In the genomic region with DNA sequence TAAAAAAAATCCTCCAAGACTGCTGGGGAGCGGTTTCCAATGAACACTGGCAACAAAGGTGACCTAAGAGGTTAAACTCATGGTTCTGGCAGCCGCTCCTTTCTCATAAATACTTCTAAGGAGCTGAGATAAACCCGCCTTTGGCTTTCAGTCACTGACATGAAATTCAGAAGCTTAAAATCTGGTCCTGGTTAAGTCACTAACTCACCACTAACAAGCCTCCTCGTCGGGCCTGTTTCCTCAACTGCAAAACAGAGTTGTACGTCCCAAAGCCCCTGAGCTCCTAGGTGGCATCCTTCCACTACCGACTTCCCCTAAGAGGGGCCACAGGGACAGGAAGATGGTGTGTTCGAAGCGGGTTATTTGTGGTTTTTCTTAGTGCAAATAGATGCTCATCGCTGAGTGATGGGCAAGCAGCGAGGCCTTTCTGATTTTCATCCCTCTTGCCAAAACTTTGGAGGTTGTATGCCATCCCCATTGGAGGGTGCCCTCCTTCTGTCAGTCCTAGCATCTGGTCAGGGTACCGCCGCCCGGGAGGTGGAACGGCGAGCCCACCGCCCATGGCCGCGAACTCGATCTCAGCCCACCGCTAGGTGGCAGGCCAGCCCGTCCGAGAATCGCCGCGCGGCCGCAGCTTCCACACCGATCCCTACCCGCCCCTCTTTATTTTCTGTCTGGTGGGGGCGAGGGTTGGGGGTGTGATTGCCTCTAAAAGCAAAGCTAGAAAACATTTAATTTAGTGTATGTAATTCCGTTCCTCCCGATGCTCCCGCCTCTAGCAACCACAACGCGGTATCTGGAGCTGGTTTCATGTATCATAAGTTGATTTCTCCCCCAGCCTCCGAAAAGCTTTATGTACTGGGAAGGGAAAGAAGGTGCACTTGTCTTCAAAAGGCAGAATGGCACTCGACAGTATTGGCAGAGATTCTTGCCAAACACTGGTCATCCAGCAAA, we compare ENCODE assay signal across 1 cellular context.
A peak's percentile ranks its signal among the peaks of the same experiment; 100 is the strongest.
TF ChIP-seq lines count a peak whose summit lies in the region.

No MANE protein-coding gene starts in this region.

TF ChIP-seq in K562, 482 proteins besides CTCF, POLR2A, EP300 and RAD21:
- 0 out of 2 replicates have a peak, but pooled peaks have one; percentile 34 for TF ChIP-seq RB1 (IDR thresholded peaks at IDR 0.05; ENCODE audit: low read depth)
- 0 out of 2 replicates have a peak, but pooled peaks have one; percentile 26 for TF ChIP-seq ZNF766 (CRISPR knock-in tag; conservative IDR thresholded peaks at IDR 0.05)
- peak; percentile 68 for TF ChIP-seq RBFOX2 (IDR thresholded peaks at IDR 0.05; ENCODE audit: low read depth, low read length)
- TF ChIP-seq, protein P1, sequence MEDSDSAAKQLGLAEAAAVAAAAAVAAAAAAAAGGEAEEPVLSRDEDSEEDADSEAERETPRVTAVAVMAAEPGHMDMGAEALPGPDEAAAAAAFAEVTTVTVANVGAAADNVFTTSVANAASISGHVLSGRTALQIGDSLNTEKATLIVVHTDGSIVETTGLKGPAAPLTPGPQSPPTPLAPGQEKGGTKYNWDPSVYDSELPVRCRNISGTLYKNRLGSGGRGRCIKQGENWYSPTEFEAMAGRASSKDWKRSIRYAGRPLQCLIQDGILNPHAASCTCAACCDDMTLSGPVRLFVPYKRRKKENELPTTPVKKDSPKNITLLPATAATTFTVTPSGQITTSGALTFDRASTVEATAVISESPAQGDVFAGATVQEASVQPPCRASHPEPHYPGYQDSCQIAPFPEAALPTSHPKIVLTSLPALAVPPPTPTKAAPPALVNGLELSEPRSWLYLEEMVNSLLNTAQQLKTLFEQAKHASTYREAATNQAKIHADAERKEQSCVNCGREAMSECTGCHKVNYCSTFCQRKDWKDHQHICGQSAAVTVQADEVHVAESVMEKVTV (CRISPR knock-in tag; IDR thresholded peaks at IDR 0.05) = 0 out of 2 replicates have a peak, but pooled peaks have one; percentile 37
- TF ChIP-seq SMC3 (conservative IDR thresholded peaks at IDR 0.05; ENCODE audit: insufficient read depth, low read depth, low read length) = peak; percentile 68
- peak; percentile 63 for TF ChIP-seq POLR2G (IDR thresholded peaks at IDR 0.05; ENCODE audit: low read depth, low read length)
- no peak for TF ChIP-seq DLX4 (CRISPR knock-in tag; IDR thresholded peaks at IDR 0.05)
- 0 out of 2 replicates have a peak, but pooled peaks have one; percentile 33 for TF ChIP-seq ELF2 (CRISPR knock-in tag; IDR thresholded peaks at IDR 0.05)
- peak; percentile 39; the same call in 1 of the 2 replicates for TF ChIP-seq VEZF1 (CRISPR knock-in tag; IDR thresholded peaks at IDR 0.05)
- peak; percentile 2; the same call in 1 of the 2 replicates for TF ChIP-seq ZBTB33 (CRISPR knock-in tag; IDR thresholded peaks at IDR 0.05)
- TF ChIP-seq ZNF740 (CRISPR knock-in tag; IDR thresholded peaks at IDR 0.05) = no peak
- TF ChIP-seq ZNF740 (tag; IDR thresholded peaks at IDR 0.05) = 0 out of 4 replicates have a peak, but pooled peaks of 1 of the 2 experiments have one; percentile 49
- TF ChIP-seq NFATC3 (IDR thresholded peaks at IDR 0.05) = peak; percentile 79
- no peak for TF ChIP-seq ZNF133 (CRISPR knock-in tag; IDR thresholded peaks at IDR 0.05)
- no peak for TF ChIP-seq CBX1 (IDR thresholded peaks at IDR 0.05; ENCODE audit: low read depth)
- TF ChIP-seq RCOR1 (IDR thresholded peaks at IDR 0.05; ENCODE audit: borderline replicate concordance in 1 of 2, low read depth in 2 of 2, low read length in 2 of 2) = 0 out of 4 replicates have a peak, but pooled peaks of 1 of the 2 experiments have one; percentile 8
- peak in 1 of 2 experiments; percentile 89; a peak in 2 of 4 replicates for TF ChIP-seq MAZ (CRISPR knock-in tag; conservative IDR thresholded peaks at IDR 0.05 in 1 of 2, IDR thresholded peaks at IDR 0.05 in 1 of 2)
- TF ChIP-seq, protein P2, sequence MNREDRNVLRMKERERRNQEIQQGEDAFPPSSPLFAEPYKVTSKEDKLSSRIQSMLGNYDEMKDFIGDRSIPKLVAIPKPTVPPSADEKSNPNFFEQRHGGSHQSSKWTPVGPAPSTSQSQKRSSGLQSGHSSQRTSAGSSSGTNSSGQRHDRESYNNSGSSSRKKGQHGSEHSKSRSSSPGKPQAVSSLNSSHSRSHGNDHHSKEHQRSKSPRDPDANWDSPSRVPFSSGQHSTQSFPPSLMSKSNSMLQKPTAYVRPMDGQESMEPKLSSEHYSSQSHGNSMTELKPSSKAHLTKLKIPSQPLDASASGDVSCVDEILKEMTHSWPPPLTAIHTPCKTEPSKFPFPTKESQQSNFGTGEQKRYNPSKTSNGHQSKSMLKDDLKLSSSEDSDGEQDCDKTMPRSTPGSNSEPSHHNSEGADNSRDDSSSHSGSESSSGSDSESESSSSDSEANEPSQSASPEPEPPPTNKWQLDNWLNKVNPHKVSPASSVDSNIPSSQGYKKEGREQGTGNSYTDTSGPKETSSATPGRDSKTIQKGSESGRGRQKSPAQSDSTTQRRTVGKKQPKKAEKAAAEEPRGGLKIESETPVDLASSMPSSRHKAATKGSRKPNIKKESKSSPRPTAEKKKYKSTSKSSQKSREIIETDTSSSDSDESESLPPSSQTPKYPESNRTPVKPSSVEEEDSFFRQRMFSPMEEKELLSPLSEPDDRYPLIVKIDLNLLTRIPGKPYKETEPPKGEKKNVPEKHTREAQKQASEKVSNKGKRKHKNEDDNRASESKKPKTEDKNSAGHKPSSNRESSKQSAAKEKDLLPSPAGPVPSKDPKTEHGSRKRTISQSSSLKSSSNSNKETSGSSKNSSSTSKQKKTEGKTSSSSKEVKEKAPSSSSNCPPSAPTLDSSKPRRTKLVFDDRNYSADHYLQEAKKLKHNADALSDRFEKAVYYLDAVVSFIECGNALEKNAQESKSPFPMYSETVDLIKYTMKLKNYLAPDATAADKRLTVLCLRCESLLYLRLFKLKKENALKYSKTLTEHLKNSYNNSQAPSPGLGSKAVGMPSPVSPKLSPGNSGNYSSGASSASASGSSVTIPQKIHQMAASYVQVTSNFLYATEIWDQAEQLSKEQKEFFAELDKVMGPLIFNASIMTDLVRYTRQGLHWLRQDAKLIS (CRISPR knock-in tag; IDR thresholded peaks at IDR 0.05) = 0 out of 2 replicates have a peak, but pooled peaks have one; percentile 44
- 0 out of 2 replicates have a peak, but pooled peaks have one; percentile 16 for TF ChIP-seq KLF13 (tag; IDR thresholded peaks at IDR 0.05; ENCODE audit: borderline replicate concordance, low read depth)
- TF ChIP-seq TFAP4 (CRISPR knock-in tag; IDR thresholded peaks at IDR 0.05; ENCODE audit: borderline replicate concordance) = peak; percentile 34; the same call in 1 of the 2 replicates
- TF ChIP-seq, protein P3, sequence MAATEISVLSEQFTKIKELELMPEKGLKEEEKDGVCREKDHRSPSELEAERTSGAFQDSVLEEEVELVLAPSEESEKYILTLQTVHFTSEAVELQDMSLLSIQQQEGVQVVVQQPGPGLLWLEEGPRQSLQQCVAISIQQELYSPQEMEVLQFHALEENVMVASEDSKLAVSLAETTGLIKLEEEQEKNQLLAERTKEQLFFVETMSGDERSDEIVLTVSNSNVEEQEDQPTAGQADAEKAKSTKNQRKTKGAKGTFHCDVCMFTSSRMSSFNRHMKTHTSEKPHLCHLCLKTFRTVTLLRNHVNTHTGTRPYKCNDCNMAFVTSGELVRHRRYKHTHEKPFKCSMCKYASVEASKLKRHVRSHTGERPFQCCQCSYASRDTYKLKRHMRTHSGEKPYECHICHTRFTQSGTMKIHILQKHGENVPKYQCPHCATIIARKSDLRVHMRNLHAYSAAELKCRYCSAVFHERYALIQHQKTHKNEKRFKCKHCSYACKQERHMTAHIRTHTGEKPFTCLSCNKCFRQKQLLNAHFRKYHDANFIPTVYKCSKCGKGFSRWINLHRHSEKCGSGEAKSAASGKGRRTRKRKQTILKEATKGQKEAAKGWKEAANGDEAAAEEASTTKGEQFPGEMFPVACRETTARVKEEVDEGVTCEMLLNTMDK (IDR thresholded peaks at IDR 0.05; ENCODE audit: borderline replicate concordance, insufficient read depth, low read depth, low read length, poor library complexity, severe bottlenecking) = peak; percentile 53
- TF ChIP-seq CCNT2 (IDR thresholded peaks at IDR 0.05; ENCODE audit: borderline replicate concordance, extremely low read depth, insufficient read length, low read depth, low read length) = peak; percentile 17
- peak in 1 of 3 experiments; percentile 65 for TF ChIP-seq YY1 (IDR thresholded peaks at IDR 0.05; ENCODE audit: borderline replicate concordance in 1 of 3, control insufficient read depth in 1 of 3, extremely low read depth in 1 of 3, insufficient read depth in 3 of 3, insufficient read length in 1 of 3, insufficient replicate concordance in 2 of 3, low read depth in 1 of 3, low read length in 2 of 3)
- TF ChIP-seq TAF15 (IDR thresholded peaks at IDR 0.05; ENCODE audit: low read depth, low read length) = no peak
- TF ChIP-seq, protein P4, sequence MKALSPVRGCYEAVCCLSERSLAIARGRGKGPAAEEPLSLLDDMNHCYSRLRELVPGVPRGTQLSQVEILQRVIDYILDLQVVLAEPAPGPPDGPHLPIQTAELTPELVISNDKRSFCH (CRISPR knock-in tag; IDR thresholded peaks at IDR 0.05) = no peak
- TF ChIP-seq, protein P4 (tag; IDR thresholded peaks at IDR 0.05) = no peak
- TF ChIP-seq, protein P5, sequence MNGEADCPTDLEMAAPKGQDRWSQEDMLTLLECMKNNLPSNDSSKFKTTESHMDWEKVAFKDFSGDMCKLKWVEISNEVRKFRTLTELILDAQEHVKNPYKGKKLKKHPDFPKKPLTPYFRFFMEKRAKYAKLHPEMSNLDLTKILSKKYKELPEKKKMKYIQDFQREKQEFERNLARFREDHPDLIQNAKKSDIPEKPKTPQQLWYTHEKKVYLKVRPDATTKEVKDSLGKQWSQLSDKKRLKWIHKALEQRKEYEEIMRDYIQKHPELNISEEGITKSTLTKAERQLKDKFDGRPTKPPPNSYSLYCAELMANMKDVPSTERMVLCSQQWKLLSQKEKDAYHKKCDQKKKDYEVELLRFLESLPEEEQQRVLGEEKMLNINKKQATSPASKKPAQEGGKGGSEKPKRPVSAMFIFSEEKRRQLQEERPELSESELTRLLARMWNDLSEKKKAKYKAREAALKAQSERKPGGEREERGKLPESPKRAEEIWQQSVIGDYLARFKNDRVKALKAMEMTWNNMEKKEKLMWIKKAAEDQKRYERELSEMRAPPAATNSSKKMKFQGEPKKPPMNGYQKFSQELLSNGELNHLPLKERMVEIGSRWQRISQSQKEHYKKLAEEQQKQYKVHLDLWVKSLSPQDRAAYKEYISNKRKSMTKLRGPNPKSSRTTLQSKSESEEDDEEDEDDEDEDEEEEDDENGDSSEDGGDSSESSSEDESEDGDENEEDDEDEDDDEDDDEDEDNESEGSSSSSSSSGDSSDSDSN (IDR thresholded peaks at IDR 0.05; ENCODE audit: borderline replicate concordance in 1 of 2, low read depth in 2 of 2, low read length in 2 of 2) = 0 out of 4 replicates have a peak, but pooled peaks of 1 of the 2 experiments have one; percentile 24
- TF ChIP-seq ZBTB7A (IDR thresholded peaks at IDR 0.05; ENCODE audit: borderline replicate concordance, control insufficient read depth, low read depth, low read length) = peak; percentile 94
- 0 out of 4 replicates have a peak, but pooled peaks of 1 of the 2 experiments have one; percentile 47 for TF ChIP-seq SRF (CRISPR knock-in tag; IDR thresholded peaks at IDR 0.05)
- TF ChIP-seq HMG20A (CRISPR knock-in tag; conservative IDR thresholded peaks at IDR 0.05) = no peak
- 0 out of 2 replicates have a peak, but pooled peaks have one; percentile 33 for TF ChIP-seq STAG1 (CRISPR knock-in tag; IDR thresholded peaks at IDR 0.05; ENCODE audit: borderline replicate concordance)
